In genomic region chr10:132105302-132105995, GRCh38 we compare ENCODE assay signal across 18 cellular contexts. TPM values are rescaled to one million over a fixed set of nuclear protein-coding genes. Genes with fewer than 3 reads are reported as not detected.
A peak's percentile ranks its signal among the peaks of the same experiment; 100 is the strongest.
DNase-seq lines count a peak whose midpoint lies in the region; ATAC-seq and TF ChIP-seq lines count a peak whose summit lies in the region.
"Had no signal": no experiment of that assay in that cellular context is flagged by ENCODE, and none has a peak within 500 bp of the region (broad histone marks: within the 10 kb centered on the region; RNA-seq: fewer than 3 reads in every experiment).

No MANE protein-coding gene starts in this region.

- H3K27me3 ChIP-seq in right atrium auricular region, result no peaks in the 10 kb centered on the region

- DNase-seq in right atrium auricular region (ENCODE audit: low spot score) (peak; percentile 18), left ventricle myocardium superior (no peak), coronary artery (ENCODE audit: low spot score) (peak; percentile 26), mucosa of gallbladder (ENCODE audit: low spot score) (peak; percentile 8), activated gamma-delta T cell treated with Interleukin-2 at 50 U/mL for 16 hours (no peak), EL (no peak)
- DNase-seq in activated T-cell treated with anti-CD3 and anti-CD28 coated beads, Interleukin-2, amount 50 U/mL, for 1 hour, result no peak
- DNase-seq: ACHN; DMS79; HFFc6; KBM-7; NCI-H1694 treated with DMSO at 0.1 percent for 48 hours; NCI-H2107; NCI-H510A; NCI-H748 treated with DMSO at 0.1 percent for 48 hours; NK-92 treated with Interleukin-12 subunit alpha and Interleukin-12 subunit beta, amount 100 ng/mL, for 24 hours; SHP77 had no signal

- intact Hi-C loops in left ventricle myocardium superior (cut with micrococcal nuclease), result no loop called here

- H3K4me1 ChIP-seq in right atrium auricular region, result no peaks in the 10 kb centered on the region

- no peaks in the 10 kb centered on the region for H3K36me3 ChIP-seq in right atrium auricular region

- TF ChIP-seq CTCF in right atrium auricular region (IDR thresholded peaks at IDR 0.05) (no peak), coronary artery (IDR thresholded peaks at IDR 0.05) (no peak)

- no peaks in the 10 kb centered on the region for H3K9me3 ChIP-seq in right atrium auricular region

- H3K27ac ChIP-seq in right atrium auricular region (no peak overlapping the region), coronary artery (no peak overlapping the region)

- ATAC-seq in left ventricle myocardium superior, result no peak
- ATAC-seq: HepG2 had no signal

- H3K4me3 ChIP-seq in right atrium auricular region, result no peak overlapping the region
- H3K4me3 ChIP-seq in coronary artery, result no peak overlapping the region

RNA-seq across cellular contexts. Expression of gene JAKMIP3, which starts 39.7 kb away (rescaled TPM):
- total RNA-seq in right atrium auricular region, result under 1 TPM; 0.20 to 0.44 TPM
- total RNA-seq in left ventricle myocardium superior, result 2.0 TPM
- total RNA-seq in mucosa of gallbladder, result 1.1 TPM

Comparison
In these comparisons a context has a peak if more than half of its experiments do, and no peak if none do; other contexts are left out.
1. DNase-seq: peak in right atrium auricular region (single experiment), coronary artery (single experiment) and mucosa of gallbladder (single experiment); none in left ventricle myocardium superior (single experiment), activated gamma-delta T cell treated with Interleukin-2 at 50 U/mL for 16 hours (single experiment), EL (single experiment) and activated T-cell treated with anti-CD3 and anti-CD28 coated beads, Interleukin-2, amount 50 U/mL, for 1 hour (single experiment).